Comparison of ENCODE assay signal across 23 cellular contexts in genomic region chr11:17748761-17749721, GRCh38. TPM values are rescaled to one million over a fixed set of nuclear protein-coding genes. Genes with fewer than 3 reads are reported as not detected.
DNase-seq lines count a peak whose midpoint lies in the region; ATAC-seq, FAIRE-seq and TF ChIP-seq lines count a peak whose summit lies in the region.
"Had no signal": no experiment of that assay in that cellular context is flagged by ENCODE, and none has a peak within 500 bp of the region (broad histone marks: within the 10 kb centered on the region; RNA-seq: fewer than 3 reads in every experiment).

No MANE protein-coding gene starts in this region.

- H3K27me3 ChIP-seq in left ventricle myocardium inferior (ENCODE audit: low read depth), result peaks cover 27% of the 10 kb centered on the region
- H3K27me3 ChIP-seq in HepG2 (ENCODE audit: control insufficient read depth in 1 of 2, insufficient read depth in 2 of 2, low read length in 2 of 2), result peaks cover 3 to 33% of the 10 kb centered on the region in 2 experiments; a peak in 3 of 5 replicates
- H3K27me3 ChIP-seq in skeletal muscle tissue (ENCODE audit: control insufficient read depth in 3 of 3, insufficient read depth in 3 of 3, low read length in 3 of 3), result no peaks in the 10 kb centered on the region

- H3K9me3 Mint-ChIP-seq in effector memory CD8-positive, alpha-beta T cell, result no peaks in the 10 kb centered on the region
- no peaks in the 10 kb centered on the region for H3K9me3 Mint-ChIP-seq in activated CD4-positive, alpha-beta T cell treated with anti-CD3 and anti-CD28 coated beads, Interleukin-2, amount 10 ng/mL, durations not matched to agents 24 days and 14 days
- H3K9me3 Mint-ChIP-seq: CD4-positive, alpha-beta T cell had no signal

- H3K4me2 ChIP-seq in HepG2 (ENCODE audit: low read depth, low read length), result no peak overlapping the region
- H3K4me2 ChIP-seq: A549, PC-9 had no signal

- no peaks in the 10 kb centered on the region for H3K9me3 ChIP-seq in left ventricle myocardium inferior (replicated peaks)
- no peaks in the 10 kb centered on the region for H3K9me3 ChIP-seq in HepG2 (ENCODE audit: low read length)
- H3K9me3 ChIP-seq in skeletal muscle tissue (ENCODE audit: control insufficient read depth in 3 of 3, low read length in 3 of 3), result no peaks in the 10 kb centered on the region
- H3K9me3 ChIP-seq: A549 had no signal

- peak; percentile 32 for DNase-seq in Right ventricle myocardium inferior (ENCODE audit: missing footprints)
- no peak for DNase-seq in left ventricle myocardium inferior
- DNase-seq in NCI-H69 (lab: John Stamatoyannopoulos, UW), result peak; percentile 46
- no peak for DNase-seq in HepG2 (ENCODE audit: low spot score)
- no peak for DNase-seq in effector memory CD8-positive, alpha-beta T cell
- no peak for DNase-seq in HuH-7 (ENCODE audit: low spot score)
- no peak for DNase-seq in activated CD4-positive, alpha-beta T cell treated with anti-CD3 and anti-CD28 coated beads, Interleukin-2, amount 10 ng/mL, durations not matched to agents 24 days and 14 days
- DNase-seq: Calu3; CD4-positive, alpha-beta T cell; GF-D8; GM23248; HCEC 1CT; MM.1S; NCI-H1092; NCI-H187; NCI-H2107; NCI-H2227 treated with DMSO at 0.1 percent for 48 hours; PC-9 had no signal

- no peak overlapping the region for H3K4me3 ChIP-seq in left ventricle myocardium inferior
- no peak overlapping the region for H3K4me3 ChIP-seq in HepG2 (replicated peaks in 1 of 3; ENCODE audit: insufficient read depth in 1 of 3, low read depth in 2 of 3, low read length in 3 of 3)
- no peak overlapping the region for H3K4me3 ChIP-seq in skeletal muscle tissue (ENCODE audit: low read length in 3 of 3)
- H3K4me3 ChIP-seq: A549, GM23248, PC-9, SJSA1 had no signal

- intact Hi-C loops in Right ventricle myocardium inferior (cut with DNase I), result no loop called here
- intact Hi-C loops in left ventricle myocardium inferior (cut with micrococcal nuclease), result no loop called here
- intact Hi-C loops in HepG2 (cut with micrococcal nuclease; ENCODE audit: unreplicated experiment), result no loop called here
- intact Hi-C loops in activated CD4-positive, alpha-beta T cell treated with anti-CD3 and anti-CD28 coated beads, Interleukin-2, amount 10 ng/mL, durations not matched to agents 24 days and 14 days (cut with micrococcal nuclease), result no loop called here

- H3K9ac ChIP-seq in HepG2 (ENCODE audit: insufficient read depth, low read depth, low read length) (no peak overlapping the region), skeletal muscle tissue (ENCODE audit: low read depth in 1 of 3, low read length in 3 of 3) (peak overlapping the region; percentile 14 to 76 (median 43))
- H3K9ac ChIP-seq: GM23248 had no signal

- FAIRE-seq in HepG2 (lab: Jason Lieb, UNC), result no peak
- FAIRE-seq: A549, HTR-8/SVneo had no signal

- no peak overlapping the region for H2AFZ ChIP-seq in HepG2 (ENCODE audit: low read length)
- H2AFZ ChIP-seq: GM23248, PC-9 had no signal

- CTCF ChIA-PET in HepG2 (lab: Yijun Ruan, JAX; ENCODE audit: low intra/inter-chr PET ratio, low total read pairs), result no interaction called here

- H3K4me1 ChIP-seq in left ventricle myocardium inferior (peaks cover 10% of the 10 kb centered on the region), HepG2 (ENCODE audit: insufficient read depth, low read length) (peaks cover 29% of the 10 kb centered on the region), skeletal muscle tissue (ENCODE audit: control insufficient read depth in 3 of 3, insufficient read depth in 3 of 3, low read length in 3 of 3) (peaks cover 42 to 62% (median 55%) of the 10 kb centered on the region in 3 donors)
- H3K4me1 ChIP-seq: A549, SJSA1 had no signal

- H3K4me1 Mint-ChIP-seq in effector memory CD8-positive, alpha-beta T cell (ENCODE audit: low read depth in 2 of 2), result no peaks in the 10 kb centered on the region
- H3K4me1 Mint-ChIP-seq in activated CD4-positive, alpha-beta T cell treated with anti-CD3 and anti-CD28 coated beads, Interleukin-2, amount 10 ng/mL, durations not matched to agents 24 days and 14 days, result no peaks in the 10 kb centered on the region

- TF ChIP-seq POLR2A in HepG2 (IDR thresholded peaks at IDR 0.05; ENCODE audit: insufficient read depth in 1 of 2, low read depth in 2 of 2, low read length in 2 of 2), result no peak

- POLR2A ChIA-PET in HepG2 (lab: Yijun Ruan, JAX), result no interaction called here

- H3K36me3 Mint-ChIP-seq in effector memory CD8-positive, alpha-beta T cell (ENCODE audit: insufficient read depth), result peaks cover 3% of the 10 kb centered on the region
- H3K36me3 Mint-ChIP-seq in activated CD4-positive, alpha-beta T cell treated with anti-CD3 and anti-CD28 coated beads, Interleukin-2, amount 10 ng/mL, durations not matched to agents 24 days and 14 days (ENCODE audit: low read depth), result no peaks in the 10 kb centered on the region

- H3K27ac Mint-ChIP-seq in effector memory CD8-positive, alpha-beta T cell, result no peak overlapping the region
- no peak overlapping the region for H3K27ac Mint-ChIP-seq in activated CD4-positive, alpha-beta T cell treated with anti-CD3 and anti-CD28 coated beads, Interleukin-2, amount 10 ng/mL, durations not matched to agents 24 days and 14 days
- H3K27ac Mint-ChIP-seq: CD4-positive, alpha-beta T cell had no signal

- H3K27me3 Mint-ChIP-seq in effector memory CD8-positive, alpha-beta T cell, result peaks cover 42 to 72% of the 10 kb centered on the region in 2 donors
- H3K27me3 Mint-ChIP-seq in activated CD4-positive, alpha-beta T cell treated with anti-CD3 and anti-CD28 coated beads, Interleukin-2, amount 10 ng/mL, durations not matched to agents 24 days and 14 days, result no peaks in the 10 kb centered on the region

- TF ChIP-seq CTCF in left ventricle myocardium inferior (IDR thresholded peaks at IDR 0.05; ENCODE audit: borderline replicate concordance) (no peak), HepG2 (CRISPR knock-in tag; IDR thresholded peaks at IDR 0.05) (no peak)

- H3K79me2 ChIP-seq in HepG2 (ENCODE audit: insufficient read depth, low read length), result no peaks in the 10 kb centered on the region

- H3K36me3 ChIP-seq in left ventricle myocardium inferior, result no peaks in the 10 kb centered on the region
- no peaks in the 10 kb centered on the region for H3K36me3 ChIP-seq in HepG2 (replicated peaks in 1 of 2; ENCODE audit: control insufficient read depth in 1 of 2, insufficient read depth in 2 of 2, low read length in 2 of 2)
- no peaks in the 10 kb centered on the region for H3K36me3 ChIP-seq in skeletal muscle tissue (ENCODE audit: control insufficient read depth in 3 of 3, insufficient read depth in 3 of 3, low read length in 3 of 3)
- H3K36me3 ChIP-seq: SJSA1 had no signal

- H3K27ac ChIP-seq in left ventricle myocardium inferior (replicated peaks) (no peak overlapping the region), HepG2 (ENCODE audit: extremely low read length, insufficient read depth, low read length) (no peak overlapping the region), skeletal muscle tissue (ENCODE audit: low read depth, low read length) (no peak overlapping the region)
- H3K27ac ChIP-seq: A549, GM23248, PC-9, SJSA1 had no signal

- in situ Hi-C loops in HepG2 (cut with HindIII; ENCODE audit: extremely low pct_ligation_motif_present, low pct_unique_long_range_greater_than_20kb), result no loop called here

- 21% methylated on average over 8 of the region's 19 CpGs for WGBS in HepG2 (ENCODE audit: low lambda C conversion rate)

- ATAC-seq in Right ventricle myocardium inferior (no peak), HepG2 (peak; percentile 33)
- ATAC-seq in effector memory CD8-positive, alpha-beta T cell (replicated peaks), result no peak
- ATAC-seq: A549 had no signal

- H3K4me3 Mint-ChIP-seq in effector memory CD8-positive, alpha-beta T cell, result no peak overlapping the region
- no peak overlapping the region for H3K4me3 Mint-ChIP-seq in activated CD4-positive, alpha-beta T cell treated with anti-CD3 and anti-CD28 coated beads, Interleukin-2, amount 10 ng/mL, durations not matched to agents 24 days and 14 days
- H3K4me3 Mint-ChIP-seq: CD4-positive, alpha-beta T cell had no signal

- TF ChIP-seq EP300 in HepG2 (IDR thresholded peaks at IDR 0.05; ENCODE audit: low read depth in 2 of 2, low read length in 2 of 2) (no peak), HepG2 (CRISPR knock-in tag; IDR thresholded peaks at IDR 0.05; ENCODE audit: borderline replicate concordance) (no peak)

- BruUV-seq in HepG2 (replicated peaks; lab: Mats Ljungman, UMichigan), result no TSS peak

- H4K20me1 ChIP-seq in HepG2 (ENCODE audit: insufficient read depth, low read length), result no peaks in the 10 kb centered on the region

- no peak for TF ChIP-seq RAD21 in HepG2 (CRISPR knock-in tag; IDR thresholded peaks at IDR 0.05)

RNA-seq across cellular contexts. Expression of gene KCNC1, which starts 14.5 kb away (rescaled TPM):
- total RNA-seq in Right ventricle myocardium inferior (not detected), left ventricle myocardium inferior (not detected), HepG2 (2016; rRNA removed; fragmentation: Illumina TruSeq; extraction: Trizol) (0.03 and 0.04 TPM in 2 replicates), skeletal muscle tissue (under 0.01 TPM)
- total RNA-seq in HepG2 (2016; cell fraction: cytosol; rRNA removed; fragmentation: Illumina TruSeq; extraction: Trizol; ENCODE audit: low read depth), result not detected in 2 replicates
- 0.04 and 0.06 TPM in 2 replicates for total RNA-seq in HepG2 (2016; cell fraction: insoluble cytoplasmic fraction; rRNA removed; fragmentation: Illumina TruSeq; extraction: Trizol)
- 0.03 and 0.10 TPM in 2 replicates for total RNA-seq in HepG2 (2016; cell fraction: membrane; rRNA removed; fragmentation: Illumina TruSeq; extraction: Trizol)
- 0.34 and 0.38 TPM in 2 replicates for total RNA-seq in HepG2 (2016; cell fraction: nucleus; rRNA removed; fragmentation: Illumina TruSeq; extraction: Trizol)
- 0.01 TPM in 1 of 2 replicates, not detected in the other for polyA plus RNA-seq in HepG2 (2011; rRNA removed)
- not detected in 2 replicates for polyA plus RNA-seq in HepG2 (2011; cell fraction: cytosol; rRNA removed)
- 0.16 and 0.19 TPM in 2 replicates for polyA plus RNA-seq in HepG2 (2011; cell fraction: nucleus; rRNA removed)
- polyA plus RNA-seq in HepG2 (2012), result 0.11 and 0.51 TPM in 2 replicates
- polyA plus RNA-seq in HepG2 (2016; cell fraction: cytosol; fragmentation: Illumina TruSeq; extraction: Trizol; ENCODE audit: low read depth), result 0.02 TPM in 1 of 2 replicates, not detected in the other
- 0.07 TPM in 1 of 2 replicates, not detected in the other for polyA plus RNA-seq in HepG2 (2016; cell fraction: insoluble cytoplasmic fraction; fragmentation: Illumina TruSeq; extraction: Trizol; ENCODE audit: low read depth)
- polyA plus RNA-seq in HepG2 (2016; cell fraction: membrane; fragmentation: Illumina TruSeq; extraction: Trizol; ENCODE audit: low read depth), result 0.02 TPM in 1 of 2 replicates, not detected in the other
- 0.36 and 0.99 TPM in 2 replicates for polyA plus RNA-seq in HepG2 (2016; cell fraction: nucleus; fragmentation: Illumina TruSeq; extraction: Trizol; ENCODE audit: insufficient read depth, low read depth)
- not detected in 2 replicates for polyA minus RNA-seq in HepG2 (2011; rRNA and poly(A)+ RNA removed; ENCODE audit: low replicate concordance)
- not detected in 2 replicates for polyA minus RNA-seq in HepG2 (2011; cell fraction: cytosol; rRNA and poly(A)+ RNA removed)
- polyA minus RNA-seq in HepG2 (2011; cell fraction: nucleus; rRNA and poly(A)+ RNA removed), result 0.39 and 0.50 TPM in 2 replicates
- total RNA-seq in activated CD4-positive, alpha-beta T cell treated with anti-CD3 and anti-CD28 coated beads, Interleukin-2, amount 10 ng/mL, durations not matched to agents 24 days and 14 days, result not detected in 2 replicates
- total RNA-seq: CD4-positive, alpha-beta T cell; GM23248; PC-9; SJSA1 had no signal
- polyA plus RNA-seq: BJ, GM23248 had no signal

RNA-seq across cellular contexts. Expression of gene MYOD1, which starts 29.7 kb away (rescaled TPM):
- total RNA-seq in Right ventricle myocardium inferior (0.27 TPM), left ventricle myocardium inferior (not detected), HepG2 (2016; rRNA removed; fragmentation: Illumina TruSeq; extraction: Trizol) (not detected in 2 replicates), skeletal muscle tissue (22.4 TPM)
- total RNA-seq in HepG2 (2016; cell fraction: cytosol; rRNA removed; fragmentation: Illumina TruSeq; extraction: Trizol; ENCODE audit: low read depth), result not detected in 2 replicates
- total RNA-seq in HepG2 (2016; cell fraction: insoluble cytoplasmic fraction; rRNA removed; fragmentation: Illumina TruSeq; extraction: Trizol), result not detected in 2 replicates
- not detected in 2 replicates for total RNA-seq in HepG2 (2016; cell fraction: membrane; rRNA removed; fragmentation: Illumina TruSeq; extraction: Trizol)
- not detected in 2 replicates for total RNA-seq in HepG2 (2016; cell fraction: nucleus; rRNA removed; fragmentation: Illumina TruSeq; extraction: Trizol)
- not detected in 2 replicates for polyA plus RNA-seq in HepG2 (2011; rRNA removed)
- not detected in 2 replicates for polyA plus RNA-seq in HepG2 (2011; cell fraction: cytosol; rRNA removed)
- not detected in 2 replicates for polyA plus RNA-seq in HepG2 (2011; cell fraction: nucleus; rRNA removed)
- not detected in 2 replicates for polyA plus RNA-seq in HepG2 (2012)
- not detected in 2 replicates for polyA plus RNA-seq in HepG2 (2016; cell fraction: cytosol; fragmentation: Illumina TruSeq; extraction: Trizol; ENCODE audit: low read depth)
- polyA plus RNA-seq in HepG2 (2016; cell fraction: insoluble cytoplasmic fraction; fragmentation: Illumina TruSeq; extraction: Trizol; ENCODE audit: low read depth), result not detected in 2 replicates
- not detected in 2 replicates for polyA plus RNA-seq in HepG2 (2016; cell fraction: membrane; fragmentation: Illumina TruSeq; extraction: Trizol; ENCODE audit: low read depth)
- polyA plus RNA-seq in HepG2 (2016; cell fraction: nucleus; fragmentation: Illumina TruSeq; extraction: Trizol; ENCODE audit: insufficient read depth, low read depth), result not detected in 2 replicates
- not detected in 2 replicates for polyA minus RNA-seq in HepG2 (2011; rRNA and poly(A)+ RNA removed; ENCODE audit: low replicate concordance)
- not detected in 2 replicates for polyA minus RNA-seq in HepG2 (2011; cell fraction: cytosol; rRNA and poly(A)+ RNA removed)
- not detected in 2 replicates for polyA minus RNA-seq in HepG2 (2011; cell fraction: nucleus; rRNA and poly(A)+ RNA removed)
- not detected in 2 replicates for total RNA-seq in activated CD4-positive, alpha-beta T cell treated with anti-CD3 and anti-CD28 coated beads, Interleukin-2, amount 10 ng/mL, durations not matched to agents 24 days and 14 days
- total RNA-seq: Calu3; CD4-positive, alpha-beta T cell; GM23248; PC-9; SJSA1 had no signal
- polyA plus RNA-seq: A549, BJ, GM23248 had no signal

Comparison
In these comparisons a context has a peak if more than half of its experiments do, and no peak if none do; other contexts are left out.
1. DNase-seq: peak in Right ventricle myocardium inferior (single experiment) and NCI-H69 (single experiment); none in left ventricle myocardium inferior (single experiment), HepG2 (single experiment), effector memory CD8-positive, alpha-beta T cell (0 of 3), HuH-7 (single experiment) and activated CD4-positive, alpha-beta T cell treated with anti-CD3 and anti-CD28 coated beads, Interleukin-2, amount 10 ng/mL, durations not matched to agents 24 days and 14 days (single experiment).
2. RNA of gene MYOD1, which starts 29.7 kb away (total RNA-seq): 22.4 TPM in skeletal muscle tissue (single experiment); 0.27 TPM in Right ventricle myocardium inferior (single experiment), not detected in left ventricle myocardium inferior (single experiment), not detected in HepG2 and not detected in activated CD4-positive, alpha-beta T cell treated with anti-CD3 and anti-CD28 coated beads, Interleukin-2, amount 10 ng/mL, durations not matched to agents 24 days and 14 days; every median in the first group is over 10 times any median in the second.